Comparison of ENCODE assay signal across 16 cellular contexts in genomic region chr1:47804127-47804526, GRCh38.
DNase-seq lines count a peak whose midpoint lies in the region; ATAC-seq and TF ChIP-seq lines count a peak whose summit lies in the region.
"Had no signal": no experiment of that assay in that cellular context is flagged by ENCODE, and none has a peak within 500 bp of the region (broad histone marks: within the 10 kb centered on the region; RNA-seq: fewer than 3 reads in every experiment).

No MANE protein-coding gene starts in this region.

- no peak overlapping the region for H3K9ac ChIP-seq in SK-N-SH

- no peaks in the 10 kb centered on the region for H3K36me3 ChIP-seq in left ventricle myocardium inferior
- H3K36me3 ChIP-seq in SK-N-SH (replicated peaks in 1 of 2; ENCODE audit: control insufficient read depth in 1 of 2, insufficient read depth in 2 of 2, low read length in 1 of 2): no peaks in the 10 kb centered on the region
- no peaks in the 10 kb centered on the region for H3K36me3 ChIP-seq in thoracic aorta
- H3K36me3 ChIP-seq: sigmoid colon had no signal

- H3K27ac ChIP-seq in left ventricle myocardium inferior (replicated peaks): no peak overlapping the region
- H3K27ac ChIP-seq in SK-N-SH (ENCODE audit: low read depth in 2 of 2, low read length in 1 of 2): no peak overlapping the region
- peak overlapping the region; percentile 17 to 57 for H3K27ac ChIP-seq in thoracic aorta
- H3K27ac ChIP-seq: C4-2B, dorsolateral prefrontal cortex, sigmoid colon had no signal

- no peak overlapping the region for H2AFZ ChIP-seq in SK-N-SH (ENCODE audit: low read depth)
- H2AFZ ChIP-seq: GM23338 had no signal

- no peak for TF ChIP-seq RAD21 in SK-N-SH (IDR thresholded peaks at IDR 0.05; ENCODE audit: low read length)

- DNase-seq in Right ventricle myocardium inferior (ENCODE audit: missing footprints): peak; percentile 23
- DNase-seq in left ventricle myocardium inferior: no peak
- DNase-seq in NCI-H2107 treated with DMSO at 0.1 percent for 48 hours (lab: John Stamatoyannopoulos, UW; ENCODE audit: unreplicated experiment): peak; percentile 15
- DNase-seq in SK-N-SH: peak; percentile 67
- DNase-seq in thoracic aorta (ENCODE audit: low spot score): no peak
- DNase-seq in SKM-1 treated with dmso at 0.1 percent for 144 hours (lab: John Stamatoyannopoulos, UW; ENCODE audit: unreplicated experiment): no peak
- no peak for DNase-seq in OCI-M1 (lab: John Stamatoyannopoulos, UW)
- DNase-seq: DND-41; dorsolateral prefrontal cortex; NCI-H187 treated with DMSO at 0.1 percent for 48 hours; sigmoid colon; stimulated activated naive CD4-positive, alpha-beta T cell treated with Interleukin-2 at 50 U/mL for 16 hours had no signal

- WGBS in SK-N-SH (ENCODE audit: low lambda C conversion rate): 65% methylated on average over 4 of the region's 11 CpGs

- no peaks in the 10 kb centered on the region for H3K79me2 ChIP-seq in SK-N-SH (ENCODE audit: insufficient read depth)

- no peaks in the 10 kb centered on the region for H3K9me2 ChIP-seq in SK-N-SH

- TF ChIP-seq EP300 in SK-N-SH (IDR thresholded peaks at IDR 0.05; ENCODE audit: borderline replicate concordance in 1 of 2, low read depth in 1 of 2, low read length in 1 of 2): peak in 1 of 2 experiments; percentile 36; a peak in 2 of 4 replicates

- no peaks in the 10 kb centered on the region for H4K20me1 ChIP-seq in SK-N-SH (ENCODE audit: insufficient read depth)

- no peak overlapping the region for H3K4me2 ChIP-seq in SK-N-SH
- H3K4me2 ChIP-seq: GM23338 had no signal

- H3K4me3 ChIP-seq in left ventricle myocardium inferior (no peak overlapping the region), SK-N-SH (ENCODE audit: low read depth in 2 of 2, low read length in 1 of 2) (no peak overlapping the region), thoracic aorta (no peak overlapping the region)
- H3K4me3 ChIP-seq: dorsolateral prefrontal cortex, GM23338, sigmoid colon had no signal

- POLR2A ChIA-PET in SK-N-SH (lab: Yijun Ruan, JAX): no interaction called here

- intact Hi-C loops in Right ventricle myocardium inferior (cut with DNase I) (no loop called here), left ventricle myocardium inferior (cut with micrococcal nuclease) (no loop called here)

- no peak for TF ChIP-seq CTCF in left ventricle myocardium inferior (IDR thresholded peaks at IDR 0.05; ENCODE audit: borderline replicate concordance)
- no peak for TF ChIP-seq CTCF in SK-N-SH (IDR thresholded peaks at IDR 0.05)
- TF ChIP-seq CTCF in thoracic aorta (IDR thresholded peaks at IDR 0.05): no peak

- ATAC-seq in Right ventricle myocardium inferior: peak; percentile 19
- ATAC-seq in thoracic aorta (ENCODE audit: insufficient number of reproducible peaks, low FRiP score, low read depth): no peak
- no peak for ATAC-seq in GM18502 (IDR thresholded peaks at IDR 0.05; ENCODE audit: poor library complexity, unreplicated experiment)
- ATAC-seq: GM23338, left lobe of liver had no signal

- CTCF ChIA-PET in SK-N-SH (lab: Yijun Ruan, JAX): interaction anchor here (1.0 to 3.6 kb wide), 4 partner anchors 19 to 257 kb away, joined by 3 to 14 read pairs (median 4); partner anchors contain the start of gene TRABD2B

- H3K4me1 ChIP-seq in left ventricle myocardium inferior: peaks cover 9% of the 10 kb centered on the region
- peaks cover 0 to 26% of the 10 kb centered on the region in 2 experiments; a peak in 2 of 4 replicates for H3K4me1 ChIP-seq in SK-N-SH (ENCODE audit: control insufficient read depth in 1 of 2, insufficient read depth in 2 of 2, low read depth in 1 of 2, low read length in 1 of 2)
- H3K4me1 ChIP-seq in thoracic aorta (ENCODE audit: control insufficient read depth in 1 of 2, low read depth in 2 of 2): peaks cover 6 to 53% of the 10 kb centered on the region in 2 donors

- H3K9me3 ChIP-seq in left ventricle myocardium inferior (replicated peaks) (no peaks in the 10 kb centered on the region), SK-N-SH (no peaks in the 10 kb centered on the region), thoracic aorta (no peaks in the 10 kb centered on the region)
- H3K9me3 ChIP-seq: sigmoid colon had no signal

- H3F3A ChIP-seq in SK-N-SH (replicated peaks; ENCODE audit: insufficient read depth): no peaks in the 10 kb centered on the region

- H3K27me3 ChIP-seq in left ventricle myocardium inferior (ENCODE audit: low read depth) (no peaks in the 10 kb centered on the region), SK-N-SH (ENCODE audit: insufficient read depth) (no peaks in the 10 kb centered on the region), thoracic aorta (replicated peaks; ENCODE audit: insufficient read depth) (no peaks in the 10 kb centered on the region)
- H3K27me3 ChIP-seq: dorsolateral prefrontal cortex, sigmoid colon had no signal

TF ChIP-seq in SK-N-SH, 30 proteins besides CTCF, POLR2A, EP300 and RAD21:
- TF ChIP-seq RCOR1 (IDR thresholded peaks at IDR 0.05; ENCODE audit: low read length): 0 out of 2 replicates have a peak, but pooled peaks have one; percentile 32
- no peak for TF ChIP-seq SIN3A (IDR thresholded peaks at IDR 0.05; ENCODE audit: borderline replicate concordance, low read depth, low read length)
- peak; percentile 57 for TF ChIP-seq GATA2 (CRISPR knock-in tag; IDR thresholded peaks at IDR 0.05)
TF ChIP-seq in SK-N-SH: peak in this region for 2.

Comparison
In these comparisons a context has a peak if more than half of its experiments do, and no peak if none do; other contexts are left out.
1. DNase-seq: peak in Right ventricle myocardium inferior (single experiment), NCI-H2107 treated with DMSO at 0.1 percent for 48 hours (single experiment) and SK-N-SH (single experiment); none in left ventricle myocardium inferior (single experiment), thoracic aorta (single experiment), SKM-1 treated with dmso at 0.1 percent for 144 hours (single experiment) and OCI-M1 (single experiment).
2. H3K27ac ChIP-seq: peak in thoracic aorta (2 of 2); none in left ventricle myocardium inferior (single experiment) and SK-N-SH (0 of 2).